Comparison of ENCODE assay signal across 8 cellular contexts in genomic region chr2:241637233-241638062, GRCh38. TPM values are rescaled to one million over a fixed set of nuclear protein-coding genes. Genes with fewer than 3 reads are reported as not detected.
A peak's percentile ranks its signal among the peaks of the same experiment; 100 is the strongest.
DNase-seq lines count a peak whose midpoint lies in the region; ATAC-seq, FAIRE-seq and TF ChIP-seq lines count a peak whose summit lies in the region.

ATG4B (plus strand) TSS chr2:241637693; CDS start chr2:241637715, 22 bp downstream.

- H3K36me3 Mint-ChIP-seq in activated B cell treated with CpG ODN at 0.5 μM for 24 hours (ENCODE audit: low read depth) (peaks cover 18% of the 10 kb centered on the region), immature natural killer cell (peaks cover 0 to 8% (median 0%) of the 10 kb centered on the region in 3 donors)

- H3K79me2 ChIP-seq in ACC112 (ENCODE audit: control insufficient read depth, insufficient read depth, low read length, unreplicated experiment) = peaks cover 86% of the 10 kb centered on the region

- no peaks in the 10 kb centered on the region for H3K27me3 ChIP-seq in ACC112 (ENCODE audit: insufficient read depth, low read length)
- H3K27me3 ChIP-seq in bronchial epithelial cell (ENCODE audit: control insufficient read depth, insufficient read depth, low read length) = no peaks in the 10 kb centered on the region

- CTCF ChIA-PET in activated B cell treated with CpG ODN at 0.5 μM for 24 hours (lab: Charles Lee) = no interaction called here

- peak within 1 kb of the TSS; percentile 91 for H2AFZ ChIP-seq in ACC112 (ENCODE audit: low read length, unreplicated experiment)

- intact Hi-C loops in activated B cell treated with CpG ODN at 0.5 μM for 24 hours (cut with micrococcal nuclease) = loop anchor here (1.0 kb wide), 7 partner anchors 20 to 280 kb away; partner anchors contain the start of genes D2HGDH, DTYMK, ING5 and STK25

- TF ChIP-seq CTCF in activated B cell treated with CpG ODN at 0.5 μM for 24 hours (IDR thresholded peaks at IDR 0.05) (no peak), bronchial epithelial cell (IDR thresholded peaks at IDR 0.05; ENCODE audit: insufficient read depth, low read length, severe bottlenecking) (no peak)

- peak; percentile 93 for DNase-seq in NCI-H2196 (lab: John Stamatoyannopoulos, UW; ENCODE audit: unreplicated experiment)
- DNase-seq in activated B cell treated with CpG ODN at 0.5 μM for 24 hours = peak; percentile 84
- peak; percentile 52 for DNase-seq in bronchial epithelial cell (ENCODE audit: low read depth)
- DNase-seq in immature natural killer cell = peak; percentile 79 to 80 (median 80)
- DNase-seq in smooth muscle cell of the brain vasculature (ENCODE audit: low read depth, low spot score) = peak; percentile 45

- H3K36me3 ChIP-seq in ACC112 (ENCODE audit: insufficient read depth, low read length) (peaks cover 25% of the 10 kb centered on the region), bronchial epithelial cell (ENCODE audit: control insufficient read depth, insufficient read depth, low read length) (peaks cover 14% of the 10 kb centered on the region)

- FAIRE-seq in bronchial epithelial cell (lab: Jason Lieb, UNC) = no peak

- no peaks in the 10 kb centered on the region for H3K9me3 Mint-ChIP-seq in activated B cell treated with CpG ODN at 0.5 μM for 24 hours
- H3K9me3 Mint-ChIP-seq in immature natural killer cell = no peaks in the 10 kb centered on the region

- H3K4me3 Mint-ChIP-seq in activated B cell treated with CpG ODN at 0.5 μM for 24 hours = peak within 1 kb of the TSS; percentile 91
- H3K4me3 Mint-ChIP-seq in immature natural killer cell = peak within 1 kb of the TSS; percentile 89 to 98 (median 91)

- POLR2A ChIA-PET in activated B cell treated with CpG ODN at 0.5 μM for 24 hours (lab: Charles Lee) = interaction anchor here (0.6 to 2.1 kb wide), 7 partner anchors 11 to 1076 kb away, joined by 3 to 16 read pairs (median 4); partner anchors contain the start of genes DTYMK, HDLBP, ING5 and SEPTIN2

- H3K4me1 ChIP-seq in ACC112 (ENCODE audit: control insufficient read depth, insufficient read depth, low read length, unreplicated experiment) = peaks cover 23% of the 10 kb centered on the region

- H3K27me3 Mint-ChIP-seq in activated B cell treated with CpG ODN at 0.5 μM for 24 hours = no peaks in the 10 kb centered on the region
- peaks cover 2 to 8% (median 3%) of the 10 kb centered on the region in 3 donors for H3K27me3 Mint-ChIP-seq in immature natural killer cell (ENCODE audit: low read depth in 3 of 3)

- H3K27ac Mint-ChIP-seq in activated B cell treated with CpG ODN at 0.5 μM for 24 hours = peak within 1 kb of the TSS; percentile 83
- H3K27ac Mint-ChIP-seq in immature natural killer cell = peak within 1 kb of the TSS; percentile 69 to 98 (median 90)

- H3K4me1 Mint-ChIP-seq in activated B cell treated with CpG ODN at 0.5 μM for 24 hours = peaks cover 46% of the 10 kb centered on the region
- H3K4me1 Mint-ChIP-seq in immature natural killer cell = peaks cover 47 to 53% of the 10 kb centered on the region in 2 donors

- H3K27ac ChIP-seq in ACC112 (ENCODE audit: low read depth, low read length) = peak within 1 kb of the TSS; percentile 90

- H3K4me3 ChIP-seq in ACC112 (ENCODE audit: low read depth, low read length) = peak within 1 kb of the TSS; percentile 99
- peak within 1 kb of the TSS; percentile 90 for H3K4me3 ChIP-seq in bronchial epithelial cell (ENCODE audit: low read depth, low read length)

- ATAC-seq in GM18858 (IDR thresholded peaks at IDR 0.05; ENCODE audit: unreplicated experiment) = peak; percentile 35
- ATAC-seq in HG03066 (IDR thresholded peaks at IDR 0.05; ENCODE audit: low read depth, unreplicated experiment) = peak; percentile 50
- ATAC-seq in activated B cell treated with CpG ODN at 0.5 μM for 24 hours (ENCODE audit: low read depth) = peak; percentile 69

RNA-seq across cellular contexts. Expression of gene ATG4B, which starts in this region (rescaled TPM):
- total RNA-seq in activated B cell treated with CpG ODN at 0.5 μM for 24 hours = 92.6 and 101 TPM in 2 replicates
- 51.3 and 66.6 TPM in 2 replicates for total RNA-seq in bronchial epithelial cell
- polyA plus RNA-seq in immature natural killer cell = 10 to 100 TPM; 70.5 to 78.9 (median 77.2) TPM

Comparison
In these comparisons a context has a peak if more than half of its experiments do, and no peak if none do; other contexts are left out.
1. Peak in every context shown above with its lines: DNase-seq, ATAC-seq, H3K4me3 ChIP-seq and H3K27ac ChIP-seq.